ENCODE assay signal across 17 cellular contexts in genomic region chr12:105580841-105581352, GRCh38.
DNase-seq lines count a peak whose midpoint lies in the region; ATAC-seq, FAIRE-seq and TF ChIP-seq lines count a peak whose summit lies in the region.
"Had no signal": no experiment of that assay in that cellular context is flagged by ENCODE, and none has a peak within 500 bp of the region (broad histone marks: within the 10 kb centered on the region; RNA-seq: fewer than 3 reads in every experiment).

No MANE protein-coding gene starts in this region.

- H3K27ac ChIP-seq in endothelial cell of umbilical vein (ENCODE audit: insufficient read depth, low read depth, low read length): no peak overlapping the region
- H3K27ac ChIP-seq: SJSA1, stomach had no signal

- ATAC-seq in GM21786 (IDR thresholded peaks at IDR 0.05; ENCODE audit: unreplicated experiment): no peak
- ATAC-seq: CD8-positive, alpha-beta T cell had no signal

- BruUV-seq in endothelial cell of umbilical vein (replicated peaks; lab: Mats Ljungman, UMichigan): no TSS peak

- H3K9me3 ChIP-seq in endothelial cell of umbilical vein (replicated peaks; ENCODE audit: control insufficient read depth, insufficient read depth, low read length): no peaks in the 10 kb centered on the region
- H3K9me3 ChIP-seq: SJSA1, stomach had no signal

- POLR2A ChIA-PET in endothelial cell of umbilical vein (lab: Charles Lee): no interaction called here

- dilution Hi-C loops in endothelial cell of umbilical vein (cut with MboI; ENCODE audit: extremely low pct_ligation_motif_present, low sequenced_read_pairs): no loop called here

- H3K4me1 ChIP-seq in endothelial cell of umbilical vein (ENCODE audit: control insufficient read depth, extremely low read depth, insufficient read depth, low read length): peaks cover 17% of the 10 kb centered on the region
- H3K4me1 ChIP-seq: SJSA1, stomach had no signal

- intact Hi-C loops in endothelial cell of umbilical vein (cut with micrococcal nuclease): no loop called here

- no peaks in the 10 kb centered on the region for H3K27me3 ChIP-seq in endothelial cell of umbilical vein (ENCODE audit: control insufficient read depth in 2 of 2, insufficient read depth in 2 of 2, low read length in 2 of 2)
- H3K27me3 ChIP-seq: SJSA1, stomach had no signal

- H3K79me2 ChIP-seq in endothelial cell of umbilical vein (ENCODE audit: control insufficient read depth, insufficient read depth, low read length): no peaks in the 10 kb centered on the region

- H3K9ac ChIP-seq in endothelial cell of umbilical vein (replicated peaks; ENCODE audit: extremely low read depth, insufficient read depth, low read length): no peak overlapping the region

- no peak overlapping the region for H2AFZ ChIP-seq in endothelial cell of umbilical vein (ENCODE audit: low read depth, low read length)

- DNase-seq in DMS53 (lab: John Stamatoyannopoulos, UW) (peak; percentile 37), M059J (ENCODE audit: low read depth) (peak; percentile 56), endothelial cell of umbilical vein (ENCODE audit: low read depth, low spot score) (peak; percentile 71), lung microvascular endothelial cell (ENCODE audit: low read depth in 2 of 2) (peak; percentile 74 to 75), NCI-H1436 treated with DMSO at 0.1 percent for 48 hours (lab: John Stamatoyannopoulos, UW) (no peak), activated gamma-delta T cell treated with Interleukin-2 at 50 U/mL for 16 hours (no peak)
- no peak for DNase-seq in stimulated activated CD8-positive, alpha-beta memory T cell treated with anti-CD3 and anti-CD28 coated beads, Interleukin-4, amount 100 ng/mL, for 48 hours
- DNase-seq: activated CD4-positive, alpha-beta T cell treated with anti-CD3 and anti-CD28 coated beads for 4 hours; activated effector memory CD4-positive, alpha-beta T cell treated with anti-CD3 and anti-CD28 coated beads, Interleukin-2, amount 50 U/mL, for 16 hours; amygdala; CD8-positive, alpha-beta T cell; HCEC 1CT; NCI-H1694 treated with DMSO at 0.1 percent for 48 hours; NCI-H526; stomach had no signal

- no peak for TF ChIP-seq CTCF in endothelial cell of umbilical vein (IDR thresholded peaks at IDR 0.05; ENCODE audit: extremely low read depth in 1 of 2, insufficient read depth in 1 of 2, low read depth in 1 of 2, low read length in 2 of 2)

- peak; percentile 74 for FAIRE-seq in endothelial cell of umbilical vein (lab: Jason Lieb, UNC)

- no peak overlapping the region for H3K4me2 ChIP-seq in endothelial cell of umbilical vein (ENCODE audit: insufficient read depth, low read length)

- no peaks in the 10 kb centered on the region for H4K20me1 ChIP-seq in endothelial cell of umbilical vein (replicated peaks; ENCODE audit: control insufficient read depth, extremely low read depth, insufficient read depth, low read length)

- no peak overlapping the region for H3K4me3 ChIP-seq in endothelial cell of umbilical vein (replicated peaks in 1 of 3; ENCODE audit: insufficient read depth in 1 of 3, low read depth in 1 of 3, low read length in 3 of 3)
- H3K4me3 ChIP-seq: SJSA1, stomach had no signal

- peaks cover 8 to 11% of the 10 kb centered on the region in 2 experiments for H3K36me3 ChIP-seq in endothelial cell of umbilical vein (ENCODE audit: control insufficient read depth in 2 of 2, extremely low read depth in 1 of 2, insufficient read depth in 2 of 2, low read length in 2 of 2)
- H3K36me3 ChIP-seq: SJSA1, stomach had no signal

- no peaks in the 10 kb centered on the region for H3K9me1 ChIP-seq in endothelial cell of umbilical vein (replicated peaks; ENCODE audit: control insufficient read depth, extremely low read depth, insufficient read depth, low read length)

- CTCF ChIA-PET in endothelial cell of umbilical vein (lab: Charles Lee): no interaction called here

- TF ChIP-seq POLR2A in endothelial cell of umbilical vein (IDR thresholded peaks at IDR 0.05; ENCODE audit: low read depth, low read length): no peak

TF ChIP-seq in endothelial cell of umbilical vein, 7 proteins besides CTCF, POLR2A, EP300 and RAD21:
- TF ChIP-seq MYC (IDR thresholded peaks at IDR 0.05; ENCODE audit: low read depth, low read length) (no peak), EZH2 (IDR thresholded peaks at IDR 0.05; ENCODE audit: borderline replicate concordance, low read depth, low read length, severe bottlenecking) (no peak), FOS (IDR thresholded peaks at IDR 0.05; ENCODE audit: borderline replicate concordance, insufficient read depth, low read length) (no peak), JUN (IDR thresholded peaks at IDR 0.05; ENCODE audit: borderline replicate concordance, insufficient read depth, insufficient read length, low read depth) (no peak), MAX (IDR thresholded peaks at IDR 0.05; ENCODE audit: insufficient read depth, insufficient read length) (no peak), GATA2 (IDR thresholded peaks at IDR 0.05; ENCODE audit: insufficient read depth, insufficient read length, low read depth, low read length) (no peak), POLR2AphosphoS5 (IDR thresholded peaks at IDR 0.05; ENCODE audit: insufficient read depth, low read depth, low read length) (no peak)

Comparison
In these comparisons a context has a peak if more than half of its experiments do, and no peak if none do; other contexts are left out.
1. DNase-seq: peak in DMS53 (single experiment), M059J (single experiment), endothelial cell of umbilical vein (single experiment) and lung microvascular endothelial cell (2 of 2); none in NCI-H1436 treated with DMSO at 0.1 percent for 48 hours (single experiment), stimulated activated CD8-positive, alpha-beta memory T cell treated with anti-CD3 and anti-CD28 coated beads, Interleukin-4, amount 100 ng/mL, for 48 hours (single experiment) and activated gamma-delta T cell treated with Interleukin-2 at 50 U/mL for 16 hours (single experiment).